In genomic region chr12:57063991-57064725, GRCh38 we compare ENCODE assay signal across 1 cellular context.
TF ChIP-seq lines count a peak whose summit lies in the region.

No MANE protein-coding gene starts in this region.

TF ChIP-seq in GM23338, 12 proteins besides CTCF, POLR2A, EP300 and RAD21:
- TF ChIP-seq ZNF462 (CRISPR knock-in tag; IDR thresholded peaks at IDR 0.05), result no peak
